8 cellular contexts compared by ENCODE assay signal in the genomic region with DNA sequence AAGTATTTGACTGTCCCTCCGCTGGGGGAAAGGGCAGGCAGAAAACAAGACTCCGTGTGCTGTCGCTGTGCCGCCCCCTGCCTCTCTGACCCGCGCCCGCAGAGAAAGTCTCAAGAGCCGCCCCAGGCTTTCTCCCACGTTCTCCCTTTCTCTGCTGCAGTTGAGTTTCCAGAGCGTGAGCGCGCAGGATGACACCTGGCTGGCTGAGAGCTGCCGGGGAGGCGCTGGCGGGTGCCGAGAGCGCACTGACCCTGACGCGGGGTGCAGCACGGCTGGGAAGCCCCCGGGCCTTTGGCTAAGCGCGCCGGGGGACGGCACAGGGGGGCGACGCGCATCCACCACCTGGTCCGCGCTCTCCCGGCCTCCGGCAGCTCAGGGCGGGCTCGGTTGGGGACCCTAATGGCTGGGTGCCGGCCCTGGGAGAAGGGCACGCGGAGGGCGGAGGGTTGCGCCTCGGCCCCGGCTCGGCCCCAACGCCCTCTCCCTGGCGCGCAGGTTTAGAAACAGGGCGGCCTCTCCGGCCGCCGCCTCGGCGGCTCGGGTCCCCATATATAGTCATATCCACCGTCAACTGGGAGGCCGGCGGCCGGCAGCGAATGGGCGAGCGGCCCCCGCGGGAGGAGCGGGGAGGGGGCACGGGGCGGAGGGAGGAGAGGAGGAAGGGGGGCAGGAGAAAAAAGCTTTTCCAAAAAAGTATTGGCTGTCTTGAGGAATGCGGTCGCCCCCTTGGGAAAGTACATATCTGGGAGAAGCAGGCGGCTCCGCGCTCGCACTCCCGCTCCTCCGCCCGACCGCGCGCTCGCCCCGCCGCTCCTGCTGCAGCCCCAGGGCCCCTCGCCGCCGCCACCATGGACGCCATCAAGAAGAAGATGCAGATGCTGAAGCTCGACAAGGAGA. TPM values are rescaled to one million over a fixed set of nuclear protein-coding genes. Genes with fewer than 3 reads are reported as not detected.
A peak's percentile ranks its signal among the peaks of the same experiment; 100 is the strongest.
DNase-seq lines count a peak whose midpoint lies in the region; ATAC-seq, FAIRE-seq and TF ChIP-seq lines count a peak whose summit lies in the region.

Gene TPM1 (plus strand): TSS at position 766 of the 897 bp plus-strand sequence. CDS start 83 bp downstream, at position 849.

- no peak within 1 kb of the TSS for H3K9ac ChIP-seq in GM12878 (ENCODE audit: control insufficient read depth, insufficient read depth, low read length)

- no peaks in the 10 kb centered on the region for H3K9me3 ChIP-seq in GM12878 (replicated peaks; ENCODE audit: control insufficient read depth, insufficient read depth, low read length)
- no peaks in the 10 kb centered on the region for H3K9me3 ChIP-seq in psoas muscle

- SMC1A ChIA-PET in GM12878 (lab: Charles Lee; ENCODE audit: uncharacterized antibody, unreplicated experiment): no interaction called here

- H3K27me3 ChIP-seq in GM12878 (replicated peaks in 1 of 2; ENCODE audit: control insufficient read depth in 2 of 2, insufficient read depth in 2 of 2, low read length in 1 of 2): peaks cover 15 to 29% of the 10 kb centered on the region in 2 experiments
- peaks cover 0 to 4% (median 0%) of the 10 kb centered on the region in 3 donors for H3K27me3 ChIP-seq in psoas muscle (ENCODE audit: insufficient read depth in 3 of 3, low read length in 2 of 3)

- 14% methylated on average over 69 of the region's 84 CpGs for WGBS in GM12878 (ENCODE audit: insufficient coverage, insufficient replicate concordance, low lambda C conversion rate, missing lambda C conversion rate)
- 2 to 5% (median 5%) methylated on average over 59 to 84 of the region's 84 CpGs for WGBS in psoas muscle, 3 donors

- H3K4me2 ChIP-seq in GM12878 (ENCODE audit: control insufficient read depth, insufficient read depth): no peak within 1 kb of the TSS

- H3K4me3 ChIP-seq in GM12878 (no peak within 1 kb of the TSS), psoas muscle (peak within 1 kb of the TSS; percentile 75)

- H3K79me2 ChIP-seq in GM12878 (ENCODE audit: control insufficient read depth, insufficient read depth, low read length): no peaks in the 10 kb centered on the region

- in situ Hi-C loops in GM12878 (cut with MboI): no loop called here

- no peak for FAIRE-seq in GM12878 (lab: Jason Lieb, UNC)

- TF ChIP-seq POLR2A in GM12878 (IDR thresholded peaks at IDR 0.05; ENCODE audit: low read depth, low read length): no peak

- TF ChIP-seq CTCF in GM12878 (IDR thresholded peaks at IDR 0.05 in 2 of 3, conservative IDR thresholded peaks at IDR 0.05 in 1 of 3; ENCODE audit: control insufficient read depth in 2 of 3, extremely low read depth in 1 of 3, insufficient read depth in 1 of 3, low read depth in 3 of 3, low read length in 3 of 3) (no peak), psoas muscle (IDR thresholded peaks at IDR 0.05) (no peak)

- POLR2A ChIA-PET in GM12878 (lab: Charles Lee): no interaction called here

- H3K27ac ChIP-seq in GM12878 (ENCODE audit: control insufficient read depth, insufficient read depth) (no peak within 1 kb of the TSS), psoas muscle (peak within 1 kb of the TSS; percentile 94)

- no peaks in the 10 kb centered on the region for H3K36me3 ChIP-seq in GM12878 (ENCODE audit: control insufficient read depth in 2 of 2, insufficient read depth in 2 of 2, low read length in 1 of 2)
- peaks cover 0 to 7% of the 10 kb centered on the region in 2 donors for H3K36me3 ChIP-seq in psoas muscle (ENCODE audit: insufficient read depth in 1 of 2, low read depth in 1 of 2)

- TF ChIP-seq EP300 in GM12878 (IDR thresholded peaks at IDR 0.05; ENCODE audit: borderline replicate concordance in 1 of 2, control insufficient read depth in 1 of 2, low read depth in 2 of 2, low read length in 2 of 2): no peak

- ATAC-seq in GM12878 (peak; percentile 57), psoas muscle (peak; percentile 76 to 82 (median 80)), GM18861 (IDR thresholded peaks at IDR 0.05; ENCODE audit: unreplicated experiment) (no peak)

- no peaks in the 10 kb centered on the region for H4K20me1 ChIP-seq in GM12878 (ENCODE audit: control insufficient read depth, insufficient read depth)

- TF ChIP-seq RAD21 in GM12878 (IDR thresholded peaks at IDR 0.05; ENCODE audit: insufficient read depth, low read depth, low read length): no peak

- intact Hi-C loops in GM12878 (cut with micrococcal nuclease; ENCODE audit: unreplicated experiment): no loop called here
- intact Hi-C loops in psoas muscle (cut with DNase I): loop anchor here in 1 of 2 donors (2.0 kb wide), 1 partner anchor 193 kb away; no protein-coding TSS in a partner anchor

- no TSS peak for BruUV-seq in GM12878 (replicated peaks; lab: Mats Ljungman, UMichigan)

- CTCF ChIA-PET in GM12878 (lab: Yijun Ruan, JAX): no interaction called here

- DNase-seq in NCI-H2196 (lab: John Stamatoyannopoulos, UW; ENCODE audit: unreplicated experiment): peak; percentile 39
- DNase-seq in NCI-H2196 treated with DMSO at 0.1 percent for 48 hours (lab: John Stamatoyannopoulos, UW; ENCODE audit: unreplicated experiment): no peak
- DNase-seq in NCI-H460 (ENCODE audit: extremely low read depth, low read depth): no peak
- DNase-seq in GM12878 (ENCODE audit: low read depth, low spot score): no peak
- peak; percentile 94 for DNase-seq in hepatic stellate cell (ENCODE audit: low spot score)
- peak; percentile 81 to 92 for DNase-seq in psoas muscle
- DNase-seq in SIG-M5 treated with dmso at 0.1 percent for 504 hours (lab: John Stamatoyannopoulos, UW; ENCODE audit: unreplicated experiment): no peak

- H2AFZ ChIP-seq in GM12878 (ENCODE audit: control insufficient read depth, low read depth, low read length): no peak within 1 kb of the TSS

- RAD21 ChIA-PET in GM12878 (lab: Charles Lee; ENCODE audit: unreplicated experiment): no interaction called here

- H3K4me1 ChIP-seq in GM12878 (ENCODE audit: control insufficient read depth, insufficient read depth, low read length): no peaks in the 10 kb centered on the region
- H3K4me1 ChIP-seq in psoas muscle: peaks cover 29% of the 10 kb centered on the region

TF ChIP-seq in GM12878, 131 proteins besides CTCF, POLR2A, EP300 and RAD21:
- TF ChIP-seq SUZ12 (IDR thresholded peaks at IDR 0.05; ENCODE audit: unreplicated experiment) (peak; percentile 54), EED (IDR thresholded peaks at IDR 0.05; ENCODE audit: low read depth) (no peak)
- TF ChIP-seq, protein P1, sequence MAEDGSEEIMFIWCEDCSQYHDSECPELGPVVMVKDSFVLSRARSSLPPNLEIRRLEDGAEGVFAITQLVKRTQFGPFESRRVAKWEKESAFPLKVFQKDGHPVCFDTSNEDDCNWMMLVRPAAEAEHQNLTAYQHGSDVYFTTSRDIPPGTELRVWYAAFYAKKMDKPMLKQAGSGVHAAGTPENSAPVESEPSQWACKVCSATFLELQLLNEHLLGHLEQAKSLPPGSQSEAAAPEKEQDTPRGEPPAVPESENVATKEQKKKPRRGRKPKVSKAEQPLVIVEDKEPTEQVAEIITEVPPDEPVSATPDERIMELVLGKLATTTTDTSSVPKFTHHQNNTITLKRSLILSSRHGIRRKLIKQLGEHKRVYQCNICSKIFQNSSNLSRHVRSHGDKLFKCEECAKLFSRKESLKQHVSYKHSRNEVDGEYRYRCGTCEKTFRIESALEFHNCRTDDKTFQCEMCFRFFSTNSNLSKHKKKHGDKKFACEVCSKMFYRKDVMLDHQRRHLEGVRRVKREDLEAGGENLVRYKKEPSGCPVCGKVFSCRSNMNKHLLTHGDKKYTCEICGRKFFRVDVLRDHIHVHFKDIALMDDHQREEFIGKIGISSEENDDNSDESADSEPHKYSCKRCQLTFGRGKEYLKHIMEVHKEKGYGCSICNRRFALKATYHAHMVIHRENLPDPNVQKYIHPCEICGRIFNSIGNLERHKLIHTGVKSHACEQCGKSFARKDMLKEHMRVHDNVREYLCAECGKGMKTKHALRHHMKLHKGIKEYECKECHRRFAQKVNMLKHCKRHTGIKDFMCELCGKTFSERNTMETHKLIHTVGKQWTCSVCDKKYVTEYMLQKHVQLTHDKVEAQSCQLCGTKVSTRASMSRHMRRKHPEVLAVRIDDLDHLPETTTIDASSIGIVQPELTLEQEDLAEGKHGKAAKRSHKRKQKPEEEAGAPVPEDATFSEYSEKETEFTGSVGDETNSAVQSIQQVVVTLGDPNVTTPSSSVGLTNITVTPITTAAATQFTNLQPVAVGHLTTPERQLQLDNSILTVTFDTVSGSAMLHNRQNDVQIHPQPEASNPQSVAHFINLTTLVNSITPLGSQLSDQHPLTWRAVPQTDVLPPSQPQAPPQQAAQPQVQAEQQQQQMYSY (CRISPR knock-in tag; IDR thresholded peaks at IDR 0.05): no peak

RNA-seq across cellular contexts. Expression of gene TPM1, which starts in this region (rescaled TPM):
- 34.3 and 36.6 TPM in 2 replicates for total RNA-seq in NCI-H460 (2014; rRNA removed; shearing (Covaris generic))
- polyA plus RNA-seq in NCI-H460 (2014; cell fraction: nucleus; rRNA removed): 58.5 and 80.8 TPM in 2 replicates
- 22.9 and 27.2 TPM in 2 replicates for total RNA-seq in GM12878 (2013; cell fraction: nucleolus; rRNA removed)
- total RNA-seq in GM12878 (2014; rRNA removed) (0.96 and 1.7 TPM in 2 replicates), GM12878 (2014; rRNA removed; fragmentation: Illumina TruSeq; extraction: Trizol) (2.4 and 2.5 TPM in 2 replicates), GM12878 (2021) (2.2 and 2.3 TPM in 2 replicates), psoas muscle (1,000 to 10,000 TPM; 1,097 to 5,131 (median 2,563) TPM)
- polyA plus RNA-seq in GM12878 (2011; ENCODE audit: low read depth): 1.2 TPM
- polyA plus RNA-seq in GM12878 (2011; rRNA removed) (9.7 and 10.0 TPM in 2 replicates), GM12878 (2014; fragmentation: Illumina TruSeq; extraction: Trizol) (2.7 and 3.9 TPM in 2 replicates), GM12878 (2014; fragmentation: Nextera tagmentation; extraction: Ambion mirVana) (under 1 TPM; 0.43 to 0.88 TPM), GM12878 (2014; rRNA removed) (2.3 and 2.5 TPM in 2 replicates), GM12878 (2016; fragmentation: Nextera tagmentation; extraction: Ambion mirVana) (1 to 10 TPM; 4.1 to 6.3 TPM), psoas muscle (1,000 to 10,000 TPM; 1,146 to 4,515 (median 3,805) TPM)
- polyA plus RNA-seq in GM12878 (2011; cell fraction: cytosol; rRNA removed): 4.8 and 5.5 TPM in 2 replicates
- 10.0 and 11.6 TPM in 2 replicates for polyA plus RNA-seq in GM12878 (2011; cell fraction: nucleus; rRNA removed)
- polyA plus RNA-seq in GM12878 (2012): 1.6 and 1.7 TPM in 2 replicates
- polyA minus RNA-seq in GM12878 (2011; rRNA and poly(A)+ RNA removed): 6.4 and 7.5 TPM in 2 replicates
- 2.0 and 5.9 TPM in 2 replicates for polyA minus RNA-seq in GM12878 (2011; cell fraction: cytosol; rRNA and poly(A)+ RNA removed)
- 4.8 and 10.6 TPM in 2 replicates for polyA minus RNA-seq in GM12878 (2011; cell fraction: nucleus; rRNA and poly(A)+ RNA removed)

Comparison
In these comparisons a context has a peak if more than half of its experiments do, and no peak if none do; other contexts are left out.
1. RNA of gene TPM1 (total RNA-seq): 1,097 to 5,131 TPM in psoas muscle; 34.3 to 36.6 TPM in NCI-H460 and 0.96 to 27.2 TPM in GM12878; every median in the first group is over 10 times any median in the second.
2. RNA of gene TPM1 (polyA plus RNA-seq): 1,146 to 4,515 TPM in psoas muscle; 0.43 to 11.6 TPM in GM12878; every median in the first group is over 10 times any median in the second.
3. DNase-seq: peak in NCI-H2196 (single experiment), hepatic stellate cell (single experiment) and psoas muscle (2 of 2); none in NCI-H2196 treated with DMSO at 0.1 percent for 48 hours (single experiment), NCI-H460 (single experiment), GM12878 (single experiment) and SIG-M5 treated with dmso at 0.1 percent for 504 hours (single experiment).